Comparison of ENCODE assay signal across 1 cellular context in genomic region chr5:55151923-55152842, GRCh38.
TF ChIP-seq lines count a peak whose summit lies in the region.

No MANE protein-coding gene starts in this region.

TF ChIP-seq in HepG2, 621 proteins besides CTCF, POLR2A, EP300 and RAD21:
- TF ChIP-seq ZNF512B (CRISPR knock-in tag; IDR thresholded peaks at IDR 0.05; ENCODE audit: borderline replicate concordance) (no peak), MIXL1 (CRISPR knock-in tag; IDR thresholded peaks at IDR 0.05) (no peak), GPN1 (CRISPR knock-in tag; IDR thresholded peaks at IDR 0.05; ENCODE audit: borderline replicate concordance) (no peak), ZNF564 (CRISPR knock-in tag; IDR thresholded peaks at IDR 0.05) (no peak)
